In the genomic region with DNA sequence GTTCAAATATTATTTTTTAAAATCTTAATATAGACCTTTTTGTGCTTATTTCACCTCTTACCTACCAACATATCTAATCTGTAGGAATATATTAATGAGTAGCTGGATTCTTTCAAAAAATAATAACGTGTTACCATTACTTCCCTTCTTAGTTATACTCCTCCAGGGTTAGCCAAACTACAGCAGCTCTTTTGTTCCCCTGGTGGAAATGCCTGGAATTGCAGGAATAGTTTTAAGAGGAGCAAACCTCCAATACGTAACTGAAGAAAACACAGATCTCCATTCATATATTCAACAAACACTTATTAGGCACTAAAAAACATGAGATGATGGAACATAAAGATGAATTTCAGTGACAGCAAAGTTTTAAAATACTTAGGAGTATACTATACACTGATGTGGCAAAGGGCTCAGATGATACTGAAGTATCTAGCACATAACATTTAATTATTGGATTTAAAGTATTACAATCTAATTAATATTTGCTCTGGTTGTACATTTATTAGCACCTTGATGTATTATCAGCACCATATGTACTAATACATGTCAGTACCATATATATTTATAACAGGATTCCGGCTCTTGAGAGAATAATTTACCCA, we compare ENCODE assay signal across 9 cellular contexts.
DNase-seq lines count a peak whose midpoint lies in the region; ATAC-seq and TF ChIP-seq lines count a peak whose summit lies in the region.
"Had no signal": no experiment of that assay in that cellular context is flagged by ENCODE, and none has a peak within 500 bp of the region (broad histone marks: within the 10 kb centered on the region; RNA-seq: fewer than 3 reads in every experiment).

No MANE protein-coding gene starts in this region.

- TF ChIP-seq CTCF in GM13977 (IDR thresholded peaks at IDR 0.05; ENCODE audit: extremely low read depth, insufficient read depth, missing control alignments) (peak; percentile 55), WERI-Rb-1 (IDR thresholded peaks at IDR 0.05; ENCODE audit: low read depth, low read length) (peak; percentile 18; the same call in 1 of the 2 replicates), lower lobe of right lung (IDR thresholded peaks at IDR 0.05) (peak; percentile 20), adrenal gland (IDR thresholded peaks at IDR 0.05) (peak in 1 of 6 experiments; percentile 25)

- H3K4me3 ChIP-seq in WERI-Rb-1 (ENCODE audit: low read depth, low read length) (no peak overlapping the region), lower lobe of right lung (no peak overlapping the region), adrenal gland (no peak overlapping the region)

- no peak for TF ChIP-seq POLR2A in adrenal gland (IDR thresholded peaks at IDR 0.05)

- no peaks in the 10 kb centered on the region for H3K4me1 Mint-ChIP-seq in natural killer cell treated with Interleukin-12 subunit alpha and Interleukin-12 subunit beta and Interleukin-15 and Interleukin-18, amount 100 ng/mL, for 72 hours (ENCODE audit: low read depth in 2 of 2)
- H3K4me1 Mint-ChIP-seq: central memory CD8-positive, alpha-beta T cell had no signal

- H3K9me3 Mint-ChIP-seq in natural killer cell treated with Interleukin-12 subunit alpha and Interleukin-12 subunit beta and Interleukin-15 and Interleukin-18, amount 100 ng/mL, for 72 hours: peaks cover 8% of the 10 kb centered on the region
- H3K9me3 Mint-ChIP-seq: central memory CD8-positive, alpha-beta T cell had no signal

- no peaks in the 10 kb centered on the region for H3K36me3 ChIP-seq in WERI-Rb-1
- H3K36me3 ChIP-seq in lower lobe of right lung: no peaks in the 10 kb centered on the region
- H3K36me3 ChIP-seq in adrenal gland (replicated peaks in 1 of 2): no peaks in the 10 kb centered on the region

- H3K27me3 Mint-ChIP-seq in natural killer cell treated with Interleukin-12 subunit alpha and Interleukin-12 subunit beta and Interleukin-15 and Interleukin-18, amount 100 ng/mL, for 72 hours: no peaks in the 10 kb centered on the region
- H3K27me3 Mint-ChIP-seq: central memory CD8-positive, alpha-beta T cell had no signal

- no peak for ATAC-seq in lower lobe of right lung
- no peak for ATAC-seq in natural killer cell treated with Interleukin-12 subunit alpha and Interleukin-12 subunit beta and Interleukin-15 and Interleukin-18, amount 100 ng/mL, for 72 hours

- H3K27ac Mint-ChIP-seq in natural killer cell treated with Interleukin-12 subunit alpha and Interleukin-12 subunit beta and Interleukin-15 and Interleukin-18, amount 100 ng/mL, for 72 hours: no peak overlapping the region

- DNase-seq in GM13977 (ENCODE audit: low spot score) (no peak), HT-29 (ENCODE audit: low spot score) (peak; percentile 64), WERI-Rb-1 (no peak), lower lobe of right lung (no peak), NCI-H2029 treated with DMSO at 0.1 percent for 48 hours (lab: John Stamatoyannopoulos, UW) (no peak), adrenal gland (no peak)
- no peak for DNase-seq in natural killer cell treated with Interleukin-12 subunit alpha and Interleukin-12 subunit beta and Interleukin-15 and Interleukin-18, amount 100 ng/mL, for 72 hours (ENCODE audit: low spot score)
- no peak for DNase-seq in NK-92 treated with Interleukin-12 subunit alpha and Interleukin-12 subunit beta, amount 100 ng/mL, for 24 hours (lab: John Stamatoyannopoulos, UW)

- H3K4me3 Mint-ChIP-seq in natural killer cell treated with Interleukin-12 subunit alpha and Interleukin-12 subunit beta and Interleukin-15 and Interleukin-18, amount 100 ng/mL, for 72 hours: no peak overlapping the region
- H3K4me3 Mint-ChIP-seq: central memory CD8-positive, alpha-beta T cell had no signal

- peaks cover 4% of the 10 kb centered on the region for H3K9me3 ChIP-seq in WERI-Rb-1 (ENCODE audit: severe bottlenecking)
- H3K9me3 ChIP-seq in lower lobe of right lung: no peaks in the 10 kb centered on the region
- no peaks in the 10 kb centered on the region for H3K9me3 ChIP-seq in adrenal gland (replicated peaks in 1 of 3)

- 69 to 82% (median 75%) methylated on average over 3 of the region's 3 CpGs for WGBS in adrenal gland, 4 donors

- no peaks in the 10 kb centered on the region for H3K27me3 ChIP-seq in WERI-Rb-1 (ENCODE audit: insufficient read depth, low read depth, severe bottlenecking)
- no peaks in the 10 kb centered on the region for H3K27me3 ChIP-seq in lower lobe of right lung (ENCODE audit: low read depth)
- no peaks in the 10 kb centered on the region for H3K27me3 ChIP-seq in adrenal gland

- intact Hi-C loops in lower lobe of right lung (cut with DNase I): no loop called here
- intact Hi-C loops in adrenal gland (cut with DNase I): no loop called here

- no peak overlapping the region for H3K27ac ChIP-seq in WERI-Rb-1
- H3K27ac ChIP-seq in lower lobe of right lung: no peak overlapping the region
- H3K27ac ChIP-seq in adrenal gland: no peak overlapping the region

- in situ Hi-C loops in GM13977 (cut with MboI; ENCODE audit: low pct_unique_long_range_greater_than_20kb, low sequenced_read_pairs, unreplicated experiment): no loop called here

- H3K4me1 ChIP-seq in lower lobe of right lung (no peaks in the 10 kb centered on the region), adrenal gland (replicated peaks in 1 of 2) (no peaks in the 10 kb centered on the region)

- no peaks in the 10 kb centered on the region for H3K36me3 Mint-ChIP-seq in natural killer cell treated with Interleukin-12 subunit alpha and Interleukin-12 subunit beta and Interleukin-15 and Interleukin-18, amount 100 ng/mL, for 72 hours
